In genomic region chr1:63214553-63214952, GRCh38 we compare ENCODE assay signal across 29 cellular contexts.
"Had no signal": no experiment of that assay in that cellular context is flagged by ENCODE, and none has a peak within 500 bp of the region (broad histone marks: within the 10 kb centered on the region; RNA-seq: fewer than 3 reads in every experiment).

No MANE protein-coding gene starts in this region.

- H3K4me2 ChIP-seq: hepatocyte had no signal

- H3K79me2 ChIP-seq: hepatocyte had no signal

- H3K9me3 ChIP-seq: colonic mucosa, esophagus squamous epithelium had no signal

- H3K27ac ChIP-seq: colonic mucosa, coronary artery, dorsolateral prefrontal cortex, epithelial cell of prostate, esophagus muscularis mucosa, esophagus squamous epithelium, foreskin keratinocyte, gastrocnemius medialis, gastroesophageal sphincter, heart left ventricle, heart right ventricle, hepatocyte had no signal

- H3K4me1 Mint-ChIP-seq: endodermal cell had no signal

- H3K4me3 Mint-ChIP-seq: dendritic cell treated with granulocyte-macrophage colony-stimulating factor and Interleukin-4, amounts not matched to agents 40 ng/mL and 50 ng/mL, for 4 days; effector memory CD8-positive, alpha-beta T cell; endodermal cell had no signal

- DNase-seq: colonic mucosa; cortex of kidney; dermis blood vessel endothelial cell; dorsolateral prefrontal cortex; effector CD4-positive, alpha-beta T cell; effector CD8-positive, alpha-beta T cell; effector memory CD4-positive, alpha-beta T cell; effector memory CD8-positive, alpha-beta T cell; endodermal cell; erythroblast; esophagus squamous epithelium; foreskin fibroblast; foreskin keratinocyte; foreskin melanocyte; gastrocnemius medialis; glutamatergic neuron; head of caudate nucleus; heart left ventricle; heart right ventricle had no signal

- H3K4me1 ChIP-seq: colonic mucosa, esophagus muscularis mucosa, esophagus squamous epithelium, foreskin keratinocyte, gastrocnemius medialis, gastroesophageal sphincter, heart left ventricle, heart right ventricle had no signal

- H3K36me3 ChIP-seq: colonic mucosa, esophagus muscularis mucosa, esophagus squamous epithelium, gastrocnemius medialis, gastroesophageal sphincter, heart left ventricle, heart right ventricle had no signal

- FAIRE-seq: colon, endometrium, frontal cortex had no signal

- H3K4me3 ChIP-seq: colonic mucosa, coronary artery, dorsolateral prefrontal cortex, esophagus muscularis mucosa, esophagus squamous epithelium, gastrocnemius medialis, gastroesophageal sphincter, heart left ventricle, heart right ventricle, hepatocyte had no signal

- H3K27me3 Mint-ChIP-seq: dendritic cell treated with granulocyte-macrophage colony-stimulating factor and Interleukin-4, amounts not matched to agents 40 ng/mL and 50 ng/mL, for 4 days had no signal

- H2AFZ ChIP-seq: hepatocyte had no signal

- H3K27me3 ChIP-seq: colonic mucosa, esophagus muscularis mucosa, esophagus squamous epithelium, foreskin keratinocyte, gastrocnemius medialis, hepatocyte had no signal

- H3K27ac Mint-ChIP-seq: dendritic cell treated with granulocyte-macrophage colony-stimulating factor and Interleukin-4, amounts not matched to agents 40 ng/mL and 50 ng/mL, for 4 days; effector memory CD8-positive, alpha-beta T cell; endodermal cell had no signal

- ATAC-seq: effector memory CD8-positive, alpha-beta T cell; esophagus mucosa; foreskin keratinocyte; gastrocnemius medialis; gastroesophageal sphincter; heart left ventricle; heart right ventricle had no signal
